In genomic region chr19:23366437-23366836, GRCh38 we compare ENCODE assay signal across 28 cellular contexts.
"Had no signal": no experiment of that assay in that cellular context is flagged by ENCODE, and none has a peak within 500 bp of the region (broad histone marks: within the 10 kb centered on the region; RNA-seq: fewer than 3 reads in every experiment).

No MANE protein-coding gene starts in this region.

- ATAC-seq: activated CD4-positive, alpha-beta T cell treated with anti-CD3 and anti-CD28 coated beads for 36 hours; activated CD8-positive, alpha-beta memory T cell treated with anti-CD3 and anti-CD28 coated beads, Interleukin-2, amount 10 ng/mL, durations not matched to agents 7 days and 5 days; activated CD8-positive, alpha-beta T cell treated with anti-CD3 and anti-CD28 coated beads, Interleukin-2, amount 10 ng/mL, durations not matched to agents 7 days and 5 days; body of pancreas; foreskin keratinocyte; gastrocnemius medialis had no signal

- H3K4me1 Mint-ChIP-seq: activated CD4-positive, alpha-beta T cell treated with anti-CD3 and anti-CD28 coated beads for 36 hours; activated CD4-positive, alpha-beta T cell treated with anti-CD3 and anti-CD28 coated beads, Interleukin-2, amount 10 ng/mL, durations not matched to agents 24 days and 14 days; activated CD8-positive, alpha-beta memory T cell treated with anti-CD3 and anti-CD28 coated beads, Interleukin-2, amount 10 ng/mL, durations not matched to agents 7 days and 5 days had no signal

- H3K27ac ChIP-seq: adrenal gland, body of pancreas, esophagus muscularis mucosa, foreskin keratinocyte, gastrocnemius medialis had no signal

- H3K4me3 Mint-ChIP-seq: activated CD4-positive, alpha-beta memory T cell treated with anti-CD3 and anti-CD28 coated beads for 36 hours; activated CD4-positive, alpha-beta T cell treated with anti-CD3 and anti-CD28 coated beads for 36 hours; activated CD4-positive, alpha-beta T cell treated with anti-CD3 and anti-CD28 coated beads, Interleukin-2, amount 10 ng/mL, durations not matched to agents 24 days and 14 days; activated CD8-positive, alpha-beta memory T cell treated with anti-CD3 and anti-CD28 coated beads, Interleukin-2, amount 10 ng/mL, durations not matched to agents 7 days and 5 days; activated CD8-positive, alpha-beta T cell treated with anti-CD3 and anti-CD28 coated beads, Interleukin-2, amount 10 ng/mL, durations not matched to agents 7 days and 5 days; activated naive CD8-positive, alpha-beta T cell; activated T-helper 1 cell treated with anti-CD3 and anti-CD28 coated beads, Interleukin-12 subunit alpha, Interleukin-12 subunit beta, Interleukin-2, Interleukin-4 antibody, amounts not matched to agents 30 ng/mL and 10 ng/mL and 1 ng/mL, durations not matched to agents 14 hours and 24 hours and 36 hours had no signal

- H3K27me3 ChIP-seq: adrenal gland, body of pancreas, esophagus muscularis mucosa, foreskin keratinocyte, gastrocnemius medialis had no signal

- DNase-seq: activated CD4-positive, alpha-beta memory T cell treated with anti-CD3 and anti-CD28 coated beads for 36 hours; activated CD4-positive, alpha-beta T cell treated with anti-CD3 and anti-CD28 coated beads for 36 hours; activated CD4-positive, alpha-beta T cell treated with anti-CD3 and anti-CD28 coated beads, Interleukin-2, amount 10 ng/mL, durations not matched to agents 24 days and 14 days; activated CD4-positive, CD25-positive, alpha-beta regulatory T cell; activated CD4-positive, CD25-positive, alpha-beta regulatory T cell treated with anti-CD3 and anti-CD28 coated beads, Interleukin-2, amount 50 U/mL, for 72 hours; activated CD8-positive, alpha-beta memory T cell treated with anti-CD3 and anti-CD28 coated beads, Interleukin-2, amount 10 ng/mL, durations not matched to agents 7 days and 5 days; activated CD8-positive, alpha-beta memory T cell treated with anti-CD3 and anti-CD28 coated beads, Interleukin-2, amount 50 U/mL, for 4 hours; activated CD8-positive, alpha-beta T cell treated with anti-CD3 and anti-CD28 coated beads, Interleukin-2, amount 10 ng/mL, durations not matched to agents 7 days and 5 days; activated gamma-delta T cell; activated naive CD4-positive, alpha-beta T cell; activated naive CD4-positive, alpha-beta T cell treated with anti-CD3 and anti-CD28 coated beads, Interleukin-2, amount 50 U/mL, for 16 hours; activated T-cell treated with anti-CD3 and anti-CD28 coated beads, Interleukin-2, amount 50 U/mL, for 1 hour; activated T-cell treated with anti-CD3 and anti-CD28 coated beads, Interleukin-2, amount 50 U/mL, for 48 hours; adrenal gland; amygdala; aorta; body of pancreas; caudate nucleus; effector CD8-positive, alpha-beta T cell; erythroblast; foreskin keratinocyte; gastrocnemius medialis; glutamatergic neuron; T-helper 2 cell had no signal

- H3K27me3 Mint-ChIP-seq: activated CD4-positive, alpha-beta memory T cell treated with anti-CD3 and anti-CD28 coated beads for 36 hours; activated CD4-positive, alpha-beta T cell treated with anti-CD3 and anti-CD28 coated beads for 36 hours; activated CD4-positive, alpha-beta T cell treated with anti-CD3 and anti-CD28 coated beads, Interleukin-2, amount 10 ng/mL, durations not matched to agents 24 days and 14 days; activated CD8-positive, alpha-beta memory T cell treated with anti-CD3 and anti-CD28 coated beads, Interleukin-2, amount 10 ng/mL, durations not matched to agents 7 days and 5 days; activated naive CD8-positive, alpha-beta T cell had no signal

- H3K4me3 ChIP-seq: adrenal gland, body of pancreas, esophagus muscularis mucosa had no signal

- H3K4me1 ChIP-seq: adrenal gland, body of pancreas, esophagus muscularis mucosa, foreskin keratinocyte, gastrocnemius medialis had no signal

- H3K27ac Mint-ChIP-seq: activated CD4-positive, alpha-beta memory T cell treated with anti-CD3 and anti-CD28 coated beads for 36 hours; activated CD4-positive, alpha-beta T cell treated with anti-CD3 and anti-CD28 coated beads for 36 hours; activated CD4-positive, alpha-beta T cell treated with anti-CD3 and anti-CD28 coated beads, Interleukin-2, amount 10 ng/mL, durations not matched to agents 24 days and 14 days; activated CD8-positive, alpha-beta memory T cell treated with anti-CD3 and anti-CD28 coated beads, Interleukin-2, amount 10 ng/mL, durations not matched to agents 7 days and 5 days; activated CD8-positive, alpha-beta T cell treated with anti-CD3 and anti-CD28 coated beads, Interleukin-2, amount 10 ng/mL, durations not matched to agents 7 days and 5 days; activated naive CD8-positive, alpha-beta T cell; activated T-helper 1 cell treated with anti-CD3 and anti-CD28 coated beads, Interleukin-12 subunit alpha, Interleukin-12 subunit beta, Interleukin-2, Interleukin-4 antibody, amounts not matched to agents 30 ng/mL and 10 ng/mL and 1 ng/mL, durations not matched to agents 14 hours and 24 hours and 36 hours; activated T-helper 2 cell treated with anti-CD3 and anti-CD28 coated beads, Interferon-gamma antibody, Interleukin-2, Interleukin-4, amounts not matched to agents 10 μg/mL and 5 μg/mL and 100 μg/mL, durations not matched to agents 14 hours and 24 hours and 36 hours had no signal
